ENCODE assay signal across 19 cellular contexts in the genomic region with DNA sequence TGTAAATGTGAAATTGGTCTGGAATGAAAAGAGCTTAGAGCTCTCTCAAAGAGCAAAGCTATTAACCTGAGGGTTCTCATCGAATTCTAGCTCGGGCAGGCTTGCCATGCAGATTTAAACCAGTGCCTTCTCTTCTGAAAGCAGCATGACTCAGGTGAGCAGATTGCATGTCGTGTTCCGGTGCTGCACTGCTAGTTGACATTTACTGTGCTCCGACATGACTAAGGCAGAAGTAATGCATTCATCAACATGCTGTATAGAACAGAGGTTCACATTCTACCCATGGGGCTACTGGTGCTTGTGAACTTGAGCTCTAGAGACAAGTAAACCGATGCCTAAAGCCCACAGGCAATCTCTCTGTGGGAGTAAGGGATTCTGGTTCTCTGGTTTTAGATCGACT.
DNase-seq lines count a peak whose midpoint lies in the region; ATAC-seq, FAIRE-seq and TF ChIP-seq lines count a peak whose summit lies in the region.
"Had no signal": no experiment of that assay in that cellular context is flagged by ENCODE, and none has a peak within 500 bp of the region (broad histone marks: within the 10 kb centered on the region; RNA-seq: fewer than 3 reads in every experiment).

No MANE protein-coding gene starts in this region.

- in situ Hi-C loops in ACHN (cut with HindIII; ENCODE audit: low pct_ligation_motif_present, low pct_unique_long_range_greater_than_20kb, low sequenced_read_pairs) = no loop called here

- H3K4me3 ChIP-seq in kidney epithelial cell (ENCODE audit: low read depth, low read length) = no peak overlapping the region
- H3K4me3 ChIP-seq: cardiac muscle cell, prostate gland had no signal

- FAIRE-seq in HTR-8/SVneo (lab: Jason Lieb, UNC) = peak; percentile 16

- no peak for TF ChIP-seq CTCF in kidney epithelial cell (IDR thresholded peaks at IDR 0.05; ENCODE audit: insufficient read depth, low read length, poor library complexity, severe bottlenecking)

- ATAC-seq in HG02884 (IDR thresholded peaks at IDR 0.05; ENCODE audit: unreplicated experiment) = no peak
- ATAC-seq: activated naive CD4-positive, alpha-beta T cell treated with anti-CD3 and anti-CD28 coated beads, Interleukin-2, amount 50 U/mL, for 72 hours; naive thymus-derived CD4-positive, alpha-beta T cell had no signal

- no peaks in the 10 kb centered on the region for H3K36me3 ChIP-seq in kidney epithelial cell (ENCODE audit: control insufficient read depth, insufficient read depth, low read length)
- H3K36me3 ChIP-seq: cardiac muscle cell, prostate gland had no signal

- DNase-seq in ACHN = peak; percentile 42
- peak; percentile 18 for DNase-seq in HTR-8/SVneo (ENCODE audit: insufficient read length, low spot score)
- DNase-seq in astrocyte of the hippocampus (ENCODE audit: low read depth, low spot score) = peak; percentile 66
- peak; percentile 91 for DNase-seq in kidney epithelial cell (ENCODE audit: low read depth)
- no peak for DNase-seq in NCI-H2029 treated with DMSO at 0.1 percent for 48 hours (lab: John Stamatoyannopoulos, UW)
- no peak for DNase-seq in NCI-H2171 treated with DMSO at 0.1 percent for 48 hours (lab: John Stamatoyannopoulos, UW)
- no peak for DNase-seq in Kasumi-1 (lab: John Stamatoyannopoulos, UW)
- DNase-seq: CD4-positive, alpha-beta T cell; DMS79 treated with DMSO at 0.1 percent for 48 hours; effector CD4-positive, alpha-beta T cell; naive thymus-derived CD4-positive, alpha-beta T cell; NCI-H146; NCI-H446 treated with DMSO at 0.1 percent for 48 hours; SK-N-SH; stimulated activated naive CD4-positive, alpha-beta T cell treated with Interleukin-2 at 50 U/mL for 16 hours had no signal

- no peaks in the 10 kb centered on the region for H3K27me3 ChIP-seq in kidney epithelial cell (ENCODE audit: control insufficient read depth, insufficient read depth, low read length)
- H3K27me3 ChIP-seq: cardiac muscle cell had no signal

Comparison
In these comparisons a context has a peak if more than half of its experiments do, and no peak if none do; other contexts are left out.
1. DNase-seq: peak in ACHN (single experiment), HTR-8/SVneo (single experiment), astrocyte of the hippocampus (single experiment) and kidney epithelial cell (single experiment); none in NCI-H2029 treated with DMSO at 0.1 percent for 48 hours (single experiment), NCI-H2171 treated with DMSO at 0.1 percent for 48 hours (single experiment) and Kasumi-1 (0 of 2).